Comparison of ENCODE assay signal across 35 cellular contexts in the genomic region with DNA sequence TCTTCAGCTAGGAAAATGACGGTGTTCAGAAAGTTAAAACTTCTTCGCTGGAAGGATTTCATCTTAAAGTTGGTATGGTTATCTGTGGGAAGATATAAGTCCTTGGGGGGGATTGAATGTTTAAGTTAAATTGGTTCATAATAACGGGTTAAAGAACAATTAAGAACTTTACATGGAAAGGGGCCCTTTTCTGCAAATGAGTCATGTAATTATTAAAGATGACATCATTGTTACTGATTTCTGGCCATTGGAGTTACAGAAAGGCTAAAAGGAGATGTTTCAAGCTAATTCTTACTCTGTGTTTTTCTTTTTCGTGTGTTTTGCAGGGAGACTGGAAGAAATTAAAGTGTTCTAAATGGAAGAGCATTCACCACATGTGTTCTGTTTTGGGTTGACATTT.
"Had no signal": no experiment of that assay in that cellular context is flagged by ENCODE, and none has a peak within 500 bp of the region (broad histone marks: within the 10 kb centered on the region; RNA-seq: fewer than 3 reads in every experiment).

No MANE protein-coding gene starts in this region.

- H3K27ac Mint-ChIP-seq: activated B cell treated with CpG ODN at 0.5 μM for 24 hours; activated CD4-positive, alpha-beta memory T cell treated with anti-CD3 and anti-CD28 coated beads for 36 hours; activated CD8-positive, alpha-beta memory T cell treated with anti-CD3 and anti-CD28 coated beads, Interleukin-2, amount 10 ng/mL, durations not matched to agents 7 days and 5 days; activated CD8-positive, alpha-beta T cell treated with anti-CD3 and anti-CD28 coated beads, Interleukin-2, amount 10 ng/mL, durations not matched to agents 7 days and 5 days; activated naive CD4-positive, alpha-beta T cell treated with anti-CD3 and anti-CD28 coated beads for 36 hours; activated naive CD4-positive, alpha-beta T cell treated with anti-CD3 and anti-CD28 coated beads, Interleukin-2, amount 50 U/mL, for 24 hours; activated naive CD8-positive, alpha-beta T cell treated with anti-CD3 and anti-CD28 coated beads for 36 hours; activated naive CD8-positive, alpha-beta T cell treated with anti-CD3 and anti-CD28 coated beads, Interleukin-2, amount 50 U/mL, for 24 hours; activated T-helper 1 cell treated with anti-CD3 and anti-CD28 coated beads, Interleukin-12 subunit alpha, Interleukin-12 subunit beta, Interleukin-2, Interleukin-4 antibody, amounts not matched to agents 30 ng/mL and 10 ng/mL and 1 ng/mL, durations not matched to agents 14 hours and 24 hours and 36 hours; activated T-helper 2 cell treated with anti-CD3 and anti-CD28 coated beads, Interferon-gamma antibody, Interleukin-2, Interleukin-4, amounts not matched to agents 10 μg/mL and 5 μg/mL and 100 μg/mL, durations not matched to agents 14 hours and 24 hours and 36 hours; effector memory CD8-positive, alpha-beta T cell; T-helper 2 cell treated with Interferon-gamma antibody and Interleukin-4, amounts not matched to agents 5 μg/mL and 100 μg/mL, for 36 hours had no signal

- DNase-seq: activated B cell treated with CpG ODN at 0.5 μM for 24 hours; activated CD4-positive, alpha-beta memory T cell treated with anti-CD3 and anti-CD28 coated beads for 36 hours; activated CD4-positive, alpha-beta T cell treated with anti-CD3 and anti-CD28 coated beads for 48 hours; activated CD4-positive, alpha-beta T cell treated with anti-CD3 and anti-CD28 coated beads, Interleukin-2, amount 50 U/mL, for 1 hour; activated CD8-positive, alpha-beta memory T cell treated with anti-CD3 and anti-CD28 coated beads, Interleukin-2, amount 10 ng/mL, durations not matched to agents 7 days and 5 days; activated CD8-positive, alpha-beta memory T cell treated with anti-CD3 and anti-CD28 coated beads, Interleukin-2, amount 50 U/mL, for 4 hours; activated CD8-positive, alpha-beta T cell treated with anti-CD3 and anti-CD28 coated beads, Interleukin-2, amount 10 ng/mL, durations not matched to agents 7 days and 5 days; activated effector memory CD4-positive, alpha-beta T cell treated with anti-CD3 and anti-CD28 coated beads, Interleukin-2, amount 50 U/mL, for 16 hours; activated naive CD4-positive, alpha-beta T cell treated with anti-CD3 and anti-CD28 coated beads for 36 hours; activated naive CD8-positive, alpha-beta T cell treated with anti-CD3 and anti-CD28 coated beads for 36 hours; activated naive CD8-positive, alpha-beta T cell treated with anti-CD3 and anti-CD28 coated beads, Interleukin-2, amount 50 U/mL, for 24 hours; activated T-cell treated with anti-CD3 and anti-CD28 coated beads, Interleukin-2, amount 50 U/mL, for 1 hour; activated T-cell treated with anti-CD3 and anti-CD28 coated beads, Interleukin-2, amount 50 U/mL, for 48 hours; adrenal gland; amygdala; aorta; body of pancreas; caudate nucleus; cortex of kidney; dermis blood vessel endothelial cell; effector CD4-positive, alpha-beta T cell; effector memory CD8-positive, alpha-beta T cell; esophagus squamous epithelium; head of caudate nucleus; hippocampal formation; T1000; WERI-Rb-1 had no signal

- H3K4me1 ChIP-seq: esophagus squamous epithelium had no signal

- H3K4me1 Mint-ChIP-seq: activated B cell treated with CpG ODN at 0.5 μM for 24 hours; activated CD8-positive, alpha-beta memory T cell treated with anti-CD3 and anti-CD28 coated beads, Interleukin-2, amount 10 ng/mL, durations not matched to agents 7 days and 5 days; activated naive CD4-positive, alpha-beta T cell treated with anti-CD3 and anti-CD28 coated beads, Interleukin-2, amount 50 U/mL, for 24 hours; activated naive CD8-positive, alpha-beta T cell treated with anti-CD3 and anti-CD28 coated beads for 36 hours; activated naive CD8-positive, alpha-beta T cell treated with anti-CD3 and anti-CD28 coated beads, Interleukin-2, amount 50 U/mL, for 24 hours had no signal

- H3K4me3 ChIP-seq: adrenal gland, body of pancreas, esophagus squamous epithelium had no signal

- ATAC-seq: activated CD4-positive, CD25-positive, alpha-beta regulatory T cell treated with anti-CD3 and anti-CD28 coated beads, Interleukin-2, amount 50 U/mL, for 24 hours; activated CD8-positive, alpha-beta memory T cell treated with anti-CD3 and anti-CD28 coated beads, Interleukin-2, amount 10 ng/mL, durations not matched to agents 7 days and 5 days; activated CD8-positive, alpha-beta T cell treated with anti-CD3 and anti-CD28 coated beads, Interleukin-2, amount 10 ng/mL, durations not matched to agents 7 days and 5 days; activated naive CD8-positive, alpha-beta T cell treated with anti-CD3 and anti-CD28 coated beads, Interleukin-2, amount 50 U/mL, for 24 hours; body of pancreas; effector memory CD8-positive, alpha-beta T cell had no signal

- H3K9me3 ChIP-seq: adrenal gland, body of pancreas, esophagus squamous epithelium had no signal

- H3K36me3 Mint-ChIP-seq: activated CD4-positive, alpha-beta memory T cell treated with anti-CD3 and anti-CD28 coated beads for 36 hours; activated naive CD8-positive, alpha-beta T cell treated with anti-CD3 and anti-CD28 coated beads for 36 hours had no signal

- H3K27ac ChIP-seq: body of pancreas, epithelial cell of prostate, esophagus squamous epithelium, WERI-Rb-1 had no signal

- FAIRE-seq: colon, frontal cortex had no signal

- H3K36me3 ChIP-seq: adrenal gland, esophagus squamous epithelium, WERI-Rb-1 had no signal

- H3K27me3 ChIP-seq: adrenal gland, body of pancreas had no signal

- H3K4me3 Mint-ChIP-seq: activated B cell treated with CpG ODN at 0.5 μM for 24 hours; activated CD4-positive, alpha-beta memory T cell treated with anti-CD3 and anti-CD28 coated beads for 36 hours; activated CD8-positive, alpha-beta memory T cell treated with anti-CD3 and anti-CD28 coated beads, Interleukin-2, amount 10 ng/mL, durations not matched to agents 7 days and 5 days; activated CD8-positive, alpha-beta T cell treated with anti-CD3 and anti-CD28 coated beads, Interleukin-2, amount 10 ng/mL, durations not matched to agents 7 days and 5 days; activated naive CD4-positive, alpha-beta T cell treated with anti-CD3 and anti-CD28 coated beads for 36 hours; activated naive CD4-positive, alpha-beta T cell treated with anti-CD3 and anti-CD28 coated beads, Interleukin-2, amount 50 U/mL, for 24 hours; activated naive CD8-positive, alpha-beta T cell treated with anti-CD3 and anti-CD28 coated beads for 36 hours; activated naive CD8-positive, alpha-beta T cell treated with anti-CD3 and anti-CD28 coated beads, Interleukin-2, amount 50 U/mL, for 24 hours; activated T-helper 1 cell treated with anti-CD3 and anti-CD28 coated beads, Interleukin-12 subunit alpha, Interleukin-12 subunit beta, Interleukin-2, Interleukin-4 antibody, amounts not matched to agents 30 ng/mL and 10 ng/mL and 1 ng/mL, durations not matched to agents 14 hours and 24 hours and 36 hours; effector memory CD8-positive, alpha-beta T cell; T-helper 2 cell treated with Interferon-gamma antibody and Interleukin-4, amounts not matched to agents 5 μg/mL and 100 μg/mL, for 36 hours had no signal
